In genomic region chr9:128947423-128948310, GRCh38 we compare ENCODE assay signal across 8 cellular contexts. TPM values are rescaled to one million over a fixed set of nuclear protein-coding genes. Genes with fewer than 3 reads are reported as not detected.
DNase-seq lines count a peak whose midpoint lies in the region; ATAC-seq and TF ChIP-seq lines count a peak whose summit lies in the region.

DOLK (minus strand) TSS chr9:128947603; CDS start chr9:128947303, 300 bp downstream.
NUP188 (plus strand) TSS chr9:128947699; CDS start chr9:128947720, 21 bp downstream.

- no peak for TF ChIP-seq CTCF in BE2C (IDR thresholded peaks at IDR 0.05; ENCODE audit: low read depth, low read length)
- TF ChIP-seq CTCF in colonic mucosa (IDR thresholded peaks at IDR 0.05): no peak

- H3K27ac ChIP-seq in colonic mucosa: peak within 1 kb of the TSS; percentile 88

- DNase-seq in BE2C (peak; percentile 99), GM19238 (ENCODE audit: insufficient read length, low spot score) (peak; percentile 98), NCI-H524 treated with DMSO at 0.1 percent for 48 hours (lab: John Stamatoyannopoulos, UW) (peak; percentile 63), colonic mucosa (peak; percentile 98), left colon (peak; percentile 93 to 99)
- DNase-seq in activated CD4-positive, alpha-beta T cell treated with anti-CD3 and anti-CD28 coated beads for 48 hours: peak; percentile 99
- peak; percentile 100 for DNase-seq in stimulated activated CD4-positive, alpha-beta T cell treated with anti-CD3 and anti-CD28 coated beads, Interleukin-1b, Interleukin-23, amount 100 ng/mL, for 4 hours (ENCODE audit: low read depth in 2 of 2)

- ATAC-seq in HG03439 (IDR thresholded peaks at IDR 0.05; ENCODE audit: unreplicated experiment) (peak; percentile 78), left colon (peak; percentile 93)

- H3K4me1 ChIP-seq in BE2C (no peaks in the 10 kb centered on the region), colonic mucosa (peaks cover 5% of the 10 kb centered on the region)

- intact Hi-C loops in colonic mucosa (cut with DNase I): no loop called here
- intact Hi-C loops in left colon (cut with DNase I, micrococcal nuclease): no loop called here

- H3K4me3 ChIP-seq in BE2C (ENCODE audit: low read depth, low read length) (peak within 1 kb of the TSS; percentile 92), colonic mucosa (peak within 1 kb of the TSS; percentile 90)

- no peaks in the 10 kb centered on the region for H3K9me3 ChIP-seq in BE2C
- H3K9me3 ChIP-seq in colonic mucosa: no peaks in the 10 kb centered on the region

- H3K27me3 ChIP-seq in BE2C: no peaks in the 10 kb centered on the region
- no peaks in the 10 kb centered on the region for H3K27me3 ChIP-seq in colonic mucosa

- peaks cover 22% of the 10 kb centered on the region for H3K36me3 ChIP-seq in BE2C
- H3K36me3 ChIP-seq in colonic mucosa: no peaks in the 10 kb centered on the region

- H3K9ac ChIP-seq in colonic mucosa (ENCODE audit: low read depth in 2 of 2, low read length in 2 of 2): peak within 1 kb of the TSS; percentile 96 to 99

RNA-seq across cellular contexts. Expression of gene DOLK, which starts in this region (rescaled TPM):
- 48.8 TPM for polyA plus RNA-seq in BE2C (2012; ENCODE audit: insufficient read depth, insufficient read length, low read depth)
- 10 to 100 TPM in 1 of 2 donors, 1 to 10 TPM in 1; 7.9 to 15.8 TPM for total RNA-seq in colonic mucosa
- 10 to 100 TPM; 12.1 to 12.8 TPM for total RNA-seq in left colon

RNA-seq across cellular contexts. Expression of gene NUP188, which starts in this region (rescaled TPM):
- 42.1 TPM for polyA plus RNA-seq in BE2C (2012; ENCODE audit: insufficient read depth, insufficient read length, low read depth)
- 10 to 100 TPM; 26.8 to 43.9 TPM for total RNA-seq in colonic mucosa
- 10 to 100 TPM; 19.6 to 23.6 TPM for total RNA-seq in left colon

Comparison
In these comparisons a context has a peak if more than half of its experiments do, and no peak if none do; other contexts are left out.
1. Peak in every context shown above with its lines: DNase-seq, ATAC-seq, H3K4me3 ChIP-seq and H3K27ac ChIP-seq.